14 cellular contexts compared by ENCODE assay signal in the genomic region with DNA sequence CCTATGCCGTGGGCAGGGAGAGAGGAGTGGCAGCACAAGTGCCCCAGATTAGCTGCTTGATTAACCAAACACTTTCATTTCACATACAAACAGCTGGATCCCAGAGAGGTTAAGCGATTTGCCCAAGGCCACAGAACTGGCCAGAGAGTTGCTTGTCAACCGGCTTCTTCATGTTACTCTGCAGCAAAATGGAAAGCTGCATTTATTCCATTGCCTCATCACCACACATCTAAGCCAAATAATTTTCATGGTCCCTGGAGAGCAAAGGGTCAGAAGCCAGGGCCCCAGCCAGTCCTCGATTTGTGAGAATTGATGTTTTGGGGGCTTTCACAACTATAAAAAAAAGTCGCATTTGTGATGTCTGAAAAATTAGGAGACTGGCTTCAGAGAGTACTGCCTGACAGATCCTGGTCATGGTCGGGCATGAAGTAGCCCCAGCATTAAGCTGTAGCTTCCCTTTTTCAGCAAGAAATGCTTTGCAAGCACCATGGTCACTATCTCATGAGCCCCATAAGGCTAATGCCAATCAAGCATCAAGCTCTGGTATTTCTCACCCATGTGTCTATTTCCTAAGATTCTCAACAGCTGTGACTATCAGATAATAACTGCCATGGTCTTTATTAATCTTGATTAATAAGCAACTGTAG.
DNase-seq lines count a peak whose midpoint lies in the region; ATAC-seq, FAIRE-seq and TF ChIP-seq lines count a peak whose summit lies in the region.
"Had no signal": no experiment of that assay in that cellular context is flagged by ENCODE, and none has a peak within 500 bp of the region (broad histone marks: within the 10 kb centered on the region; RNA-seq: fewer than 3 reads in every experiment).

No MANE protein-coding gene starts in this region.

- peaks cover 13 to 24% (median 22%) of the 10 kb centered on the region in 4 donors for H3K4me1 ChIP-seq in esophagus muscularis mucosa
- H3K4me1 ChIP-seq in lower lobe of right lung = peaks cover 18% of the 10 kb centered on the region
- peaks cover 1 to 28% (median 25%) of the 10 kb centered on the region in 5 donors for H3K4me1 ChIP-seq in subcutaneous abdominal adipose tissue (ENCODE audit: control insufficient read depth in 5 of 5, insufficient read depth in 5 of 5, low read length in 5 of 5)
- H3K4me1 ChIP-seq: BE2C had no signal

- intact Hi-C loops in esophagus muscularis mucosa (cut with DNase I) = no loop called here
- intact Hi-C loops in lower lobe of right lung (cut with DNase I) = no loop called here
- intact Hi-C loops in Calu3 (cut with micrococcal nuclease; ENCODE audit: unreplicated experiment) = no loop called here

- FAIRE-seq in urothelium cell line (lab: Jason Lieb, UNC) = no peak

- no peaks in the 10 kb centered on the region for H3K9me3 Mint-ChIP-seq in Calu3 (ENCODE audit: low read depth, unreplicated experiment)
- H3K9me3 Mint-ChIP-seq: T-helper 2 cell treated with Interferon-gamma antibody and Interleukin-4, amounts not matched to agents 5 μg/mL and 100 μg/mL, for 36 hours had no signal

- no peak overlapping the region for H3K4me3 ChIP-seq in esophagus muscularis mucosa
- H3K4me3 ChIP-seq in lower lobe of right lung = no peak overlapping the region
- no peak overlapping the region for H3K4me3 ChIP-seq in subcutaneous abdominal adipose tissue (ENCODE audit: low read depth in 1 of 5, low read length in 5 of 5)

- no peaks in the 10 kb centered on the region for H3K27me3 Mint-ChIP-seq in Calu3 (ENCODE audit: unreplicated experiment)

- no peak overlapping the region for H3K27ac Mint-ChIP-seq in Calu3 (ENCODE audit: unreplicated experiment)
- H3K27ac Mint-ChIP-seq: T-helper 2 cell treated with Interferon-gamma antibody and Interleukin-4, amounts not matched to agents 5 μg/mL and 100 μg/mL, for 36 hours had no signal

- no peak for TF ChIP-seq CTCF in esophagus muscularis mucosa (IDR thresholded peaks at IDR 0.05)
- no peak for TF ChIP-seq CTCF in lower lobe of right lung (IDR thresholded peaks at IDR 0.05)
- no peak for TF ChIP-seq CTCF in Calu3 (IDR thresholded peaks at IDR 0.05; ENCODE audit: unreplicated experiment)

- TF ChIP-seq POLR2A in esophagus muscularis mucosa (IDR thresholded peaks at IDR 0.05; ENCODE audit: low read depth) = no peak

- H3K4me3 Mint-ChIP-seq in Calu3 (ENCODE audit: low read depth, unreplicated experiment) = no peak overlapping the region
- H3K4me3 Mint-ChIP-seq: T-helper 2 cell treated with Interferon-gamma antibody and Interleukin-4, amounts not matched to agents 5 μg/mL and 100 μg/mL, for 36 hours had no signal

- WGBS in esophagus muscularis mucosa = 65% methylated on average over 6 of the region's 6 CpGs

- DNase-seq in OCI-M1 (lab: John Stamatoyannopoulos, UW) = peak; percentile 88
- DNase-seq in esophagus muscularis mucosa (ENCODE audit: extremely low spot score) = no peak
- DNase-seq in lower lobe of right lung = no peak
- DNase-seq in 8988T = no peak
- DNase-seq in urothelium cell line (ENCODE audit: low spot score) = no peak
- DNase-seq in Calu3 = no peak
- DNase-seq: activated CD4-positive, alpha-beta T cell treated with anti-CD3 and anti-CD28 coated beads, Interleukin-2, amount 50 U/mL, for 48 hours; activated effector memory CD4-positive, alpha-beta T cell treated with anti-CD3 and anti-CD28 coated beads, Interleukin-2, amount 50 U/mL, for 16 hours; BE2C; DMS79 treated with DMSO at 0.1 percent for 48 hours; NCI-H69 had no signal

- CTCF ChIA-PET in Calu3 (lab: Charles Lee) = interaction anchor here (0.6 kb wide), 1 partner anchor 76 kb away, joined by 3 read pairs; no protein-coding TSS in a partner anchor

- peak; percentile 40 to 51 for ATAC-seq in lower lobe of right lung
- ATAC-seq in GM21619 (IDR thresholded peaks at IDR 0.05; ENCODE audit: unreplicated experiment) = no peak

- no peak for TF ChIP-seq EP300 in esophagus muscularis mucosa (IDR thresholded peaks at IDR 0.05)

- H3K27ac ChIP-seq in esophagus muscularis mucosa (replicated peaks in 1 of 4) = peak overlapping the region; percentile 59 to 73 (median 66)
- H3K27ac ChIP-seq in lower lobe of right lung = peak overlapping the region; percentile 64
- peak overlapping the region; percentile 93 for H3K27ac ChIP-seq in subcutaneous abdominal adipose tissue (ENCODE audit: low read depth, low read length)

- H3K9me3 ChIP-seq in esophagus muscularis mucosa (no peaks in the 10 kb centered on the region), lower lobe of right lung (no peaks in the 10 kb centered on the region), subcutaneous abdominal adipose tissue (ENCODE audit: control insufficient read depth in 5 of 5, low read length in 5 of 5) (peaks cover 0 to 3% (median 0%) of the 10 kb centered on the region in 5 donors)
- H3K9me3 ChIP-seq: BE2C had no signal

- H3K9ac ChIP-seq in subcutaneous abdominal adipose tissue (ENCODE audit: low read length in 5 of 5) = peak overlapping the region in 2 of 5 donors; percentile 56 to 63

- no TSS peak for BruUV-seq in Calu3 (replicated peaks; lab: Mats Ljungman, UMichigan)

- H3K36me3 Mint-ChIP-seq in Calu3 (ENCODE audit: insufficient read depth, unreplicated experiment) = no peaks in the 10 kb centered on the region

- H3K4me1 Mint-ChIP-seq in Calu3 (ENCODE audit: low read depth, unreplicated experiment) = no peaks in the 10 kb centered on the region

- H3K36me3 ChIP-seq in esophagus muscularis mucosa = no peaks in the 10 kb centered on the region
- H3K36me3 ChIP-seq in lower lobe of right lung = no peaks in the 10 kb centered on the region
- H3K36me3 ChIP-seq in subcutaneous abdominal adipose tissue (ENCODE audit: control insufficient read depth in 5 of 5, insufficient read depth in 5 of 5, low read length in 5 of 5) = no peaks in the 10 kb centered on the region
- H3K36me3 ChIP-seq: BE2C had no signal

- H3K27me3 ChIP-seq in esophagus muscularis mucosa = no peaks in the 10 kb centered on the region
- H3K27me3 ChIP-seq in lower lobe of right lung (ENCODE audit: low read depth) = no peaks in the 10 kb centered on the region
- H3K27me3 ChIP-seq in subcutaneous abdominal adipose tissue (ENCODE audit: control insufficient read depth in 5 of 5, insufficient read depth in 4 of 5, low read length in 5 of 5) = no peaks in the 10 kb centered on the region
- H3K27me3 ChIP-seq: BE2C had no signal
